15 cellular contexts compared by ENCODE assay signal in the genomic region with DNA sequence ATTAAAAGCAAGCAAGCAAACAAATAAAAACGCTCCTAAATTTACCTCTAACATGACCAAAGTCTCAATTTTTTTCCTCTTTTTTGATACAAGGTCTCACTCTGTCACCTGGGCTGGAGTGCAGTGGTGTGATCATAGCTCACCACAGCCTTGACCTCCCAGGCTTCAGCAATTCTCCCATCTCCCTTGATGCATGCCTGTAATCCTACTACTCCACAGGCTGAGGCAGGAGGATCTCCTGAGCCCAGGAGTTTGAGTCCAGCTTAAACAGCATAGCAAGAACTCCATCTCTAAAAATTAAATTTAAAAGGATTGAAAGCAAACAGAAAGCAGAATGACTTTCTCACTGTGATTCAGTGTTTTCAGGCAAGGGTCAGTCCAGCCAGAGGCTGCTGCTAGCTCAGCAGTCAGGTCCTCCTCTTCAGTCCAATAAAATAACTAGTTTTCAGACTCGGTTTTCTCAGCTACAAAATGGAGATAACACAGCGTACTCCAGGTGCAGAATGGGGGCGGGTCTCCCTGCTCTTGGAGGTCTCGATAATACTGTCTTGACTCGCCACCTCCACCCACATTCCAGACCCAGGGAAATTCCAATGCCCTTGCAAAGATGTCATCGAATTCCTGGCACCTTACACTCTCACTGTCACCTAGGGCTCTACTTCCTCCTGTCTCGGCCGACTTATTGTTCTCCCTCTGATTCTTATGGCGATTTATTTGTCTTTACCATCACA. TPM values are rescaled to one million over a fixed set of nuclear protein-coding genes. Genes with fewer than 3 reads are reported as not detected.
DNase-seq lines count a peak whose midpoint lies in the region; ATAC-seq and TF ChIP-seq lines count a peak whose summit lies in the region.
"Had no signal": no experiment of that assay in that cellular context is flagged by ENCODE, and none has a peak within 500 bp of the region (broad histone marks: within the 10 kb centered on the region; RNA-seq: fewer than 3 reads in every experiment).

No MANE protein-coding gene starts in this region.

- H3K36me3 ChIP-seq in HEK293 (ENCODE audit: control insufficient read depth in 2 of 2, insufficient read depth in 1 of 2, low read length in 2 of 2) = no peaks in the 10 kb centered on the region
- H3K36me3 ChIP-seq in iPS-20b (ENCODE audit: insufficient read depth, low read depth, low read length) = no peaks in the 10 kb centered on the region
- H3K36me3 ChIP-seq in CD8-positive, alpha-beta T cell (ENCODE audit: insufficient read depth, low read length) = no peaks in the 10 kb centered on the region

- intact Hi-C loops in CD8-positive, alpha-beta T cell (cut with DNase I, micrococcal nuclease) = no loop called here

- DNase-seq in WTC11 (ENCODE audit: low spot score) (peak; percentile 68), renal cortical epithelial cell (ENCODE audit: low read depth) (peak; percentile 69), NCI-H2196 treated with DMSO at 0.1 percent for 48 hours (lab: John Stamatoyannopoulos, UW; ENCODE audit: unreplicated experiment) (no peak), HEK293T (ENCODE audit: extremely low spot score) (no peak), NCI-H1105 (lab: John Stamatoyannopoulos, UW) (no peak)
- no peak for DNase-seq in CD8-positive, alpha-beta T cell
- DNase-seq: activated CD8-positive, alpha-beta memory T cell treated with anti-CD3 and anti-CD28 coated beads for 24 hours; CD4-positive, alpha-beta T cell; MV-4-11; NCI-H226; posterior cingulate gyrus had no signal

- peak; percentile 97 for ATAC-seq in WTC11
- no peak for ATAC-seq in CD8-positive, alpha-beta T cell
- ATAC-seq: activated naive CD4-positive, alpha-beta T cell treated with anti-CD3 and anti-CD28 coated beads, Interleukin-2, amount 50 U/mL, for 72 hours had no signal

- H3K4me3 Mint-ChIP-seq in WTC11 = no peak overlapping the region
- no peak overlapping the region for H3K4me3 Mint-ChIP-seq in CD8-positive, alpha-beta T cell
- H3K4me3 Mint-ChIP-seq: CD4-positive, alpha-beta T cell had no signal

- no peaks in the 10 kb centered on the region for H3K27me3 Mint-ChIP-seq in WTC11 (ENCODE audit: low read depth)
- H3K27me3 Mint-ChIP-seq in CD8-positive, alpha-beta T cell (ENCODE audit: low read depth) = peaks cover 2% of the 10 kb centered on the region
- H3K27me3 Mint-ChIP-seq: CD4-positive, alpha-beta T cell had no signal

- no peak overlapping the region; the same call in 1 of the 2 replicates for H3K27ac Mint-ChIP-seq in WTC11
- H3K27ac Mint-ChIP-seq in CD8-positive, alpha-beta T cell = no peak overlapping the region
- H3K27ac Mint-ChIP-seq: activated naive CD4-positive, alpha-beta T cell treated with anti-CD3 and anti-CD28 coated beads, Interleukin-2, amount 50 U/mL, for 72 hours; CD4-positive, alpha-beta T cell had no signal

- CTCF ChIA-PET in HEK293 (lab: Yijun Ruan, JAX) = no interaction called here
- CTCF ChIA-PET in WTC11 (lab: Charles Lee) = interaction anchor here (0.8 kb wide), 1 partner anchor 199 kb away, joined by 3 read pairs; no protein-coding TSS in a partner anchor
- CTCF ChIA-PET in HEK293T (lab: Yijun Ruan, JAX) = no interaction called here
- CTCF ChIA-PET in CD8-positive, alpha-beta T cell (lab: Charles Lee) = no interaction called here

- no peaks in the 10 kb centered on the region for H3K9me3 ChIP-seq in HEK293 (ENCODE audit: control insufficient read depth, insufficient read depth, low read depth, low read length)
- no peaks in the 10 kb centered on the region for H3K9me3 ChIP-seq in iPS-20b (ENCODE audit: insufficient read depth, low read depth, low read length)
- no peaks in the 10 kb centered on the region for H3K9me3 ChIP-seq in CD8-positive, alpha-beta T cell (ENCODE audit: low read length)

- no peaks in the 10 kb centered on the region for H3K36me3 Mint-ChIP-seq in WTC11
- no peaks in the 10 kb centered on the region for H3K36me3 Mint-ChIP-seq in CD8-positive, alpha-beta T cell
- H3K36me3 Mint-ChIP-seq: activated naive CD4-positive, alpha-beta T cell treated with anti-CD3 and anti-CD28 coated beads, Interleukin-2, amount 50 U/mL, for 72 hours had no signal

- TF ChIP-seq CTCF in HEK293 (tag by site-specific recombination; IDR thresholded peaks at IDR 0.05) (no peak), WTC11 (IDR thresholded peaks at IDR 0.05) (no peak)
- TF ChIP-seq CTCF in CD8-positive, alpha-beta T cell (IDR thresholded peaks at IDR 0.05) = no peak

- no peaks in the 10 kb centered on the region for H3K4me1 Mint-ChIP-seq in WTC11
- no peaks in the 10 kb centered on the region for H3K4me1 Mint-ChIP-seq in CD8-positive, alpha-beta T cell (ENCODE audit: low read depth)

- H3K4me3 ChIP-seq in HEK293 (ENCODE audit: low read depth, low read length) = no peak overlapping the region
- peak overlapping the region; percentile 36 for H3K4me3 ChIP-seq in iPS-20b (ENCODE audit: low read length)
- H3K4me3 ChIP-seq in CD8-positive, alpha-beta T cell (ENCODE audit: low read depth, low read length) = no peak overlapping the region
- H3K4me3 ChIP-seq: lung had no signal

- peaks cover 1% of the 10 kb centered on the region for H3K9me3 Mint-ChIP-seq in WTC11
- H3K9me3 Mint-ChIP-seq in CD8-positive, alpha-beta T cell = no peaks in the 10 kb centered on the region
- H3K9me3 Mint-ChIP-seq: activated naive CD4-positive, alpha-beta T cell treated with anti-CD3 and anti-CD28 coated beads, Interleukin-2, amount 50 U/mL, for 72 hours; CD4-positive, alpha-beta T cell had no signal

- peak overlapping the region; percentile 14; the same call in 1 of the 2 replicates for H3K9ac ChIP-seq in iPS-20b (ENCODE audit: low read depth, low read length)

- H3K27ac ChIP-seq in HEK293 (ENCODE audit: extremely low read depth, low read depth, low read length) = no peak overlapping the region
- no peak overlapping the region for H3K27ac ChIP-seq in iPS-20b (ENCODE audit: low read length)
- H3K27ac ChIP-seq in CD8-positive, alpha-beta T cell (ENCODE audit: low read depth, low read length) = no peak overlapping the region

- POLR2A ChIA-PET in HEK293 (lab: Yijun Ruan, JAX) = no interaction called here
- POLR2A ChIA-PET in WTC11 (lab: Charles Lee) = no interaction called here
- POLR2A ChIA-PET in HEK293T (lab: Yijun Ruan, JAX) = no interaction called here
- POLR2A ChIA-PET in CD8-positive, alpha-beta T cell (lab: Charles Lee) = no interaction called here

- no peaks in the 10 kb centered on the region for H3K27me3 ChIP-seq in iPS-20b (ENCODE audit: insufficient read depth, low read length)
- H3K27me3 ChIP-seq in CD8-positive, alpha-beta T cell (ENCODE audit: insufficient read depth, low read length) = no peaks in the 10 kb centered on the region

- no peaks in the 10 kb centered on the region for H3K4me1 ChIP-seq in HEK293 (ENCODE audit: control insufficient read depth, insufficient read depth, low read length)
- peaks cover 21% of the 10 kb centered on the region for H3K4me1 ChIP-seq in iPS-20b (ENCODE audit: insufficient read depth, low read length)
- H3K4me1 ChIP-seq in CD8-positive, alpha-beta T cell (ENCODE audit: insufficient read depth, low read length) = no peaks in the 10 kb centered on the region

TF ChIP-seq in HEK293, 187 proteins besides CTCF, POLR2A, EP300 and RAD21:
- TF ChIP-seq ZNF624 (tag by site-specific recombination; IDR thresholded peaks at IDR 0.05) = no peak
- TF ChIP-seq EGR2 (tag by site-specific recombination; IDR thresholded peaks at IDR 0.05; ENCODE audit: low read depth) = peak; percentile 24; the same call in 1 of the 2 replicates
TF ChIP-seq in HEK293: peak in this region for 1.

TF ChIP-seq in WTC11, 78 proteins besides CTCF, POLR2A, EP300 and RAD21 (continues in another document):
- no peak for TF ChIP-seq IRF1 (CRISPR knock-in tag; IDR thresholded peaks at IDR 0.05)
- TF ChIP-seq GTF2I (CRISPR knock-in tag; conservative IDR thresholded peaks at IDR 0.05) = no peak

TF ChIP-seq in HEK293T, 16 proteins besides CTCF, POLR2A, EP300 and RAD21:
- no peak for TF ChIP-seq L3MBTL2 (conservative IDR thresholded peaks at IDR 0.05)
- no peak for TF ChIP-seq NFRKB (IDR thresholded peaks at IDR 0.05)
- TF ChIP-seq BHLHE40 (IDR thresholded peaks at IDR 0.05; ENCODE audit: borderline replicate concordance) = no peak
- TF ChIP-seq HDGF (IDR thresholded peaks at IDR 0.05; ENCODE audit: borderline replicate concordance) = no peak
- TF ChIP-seq CTBP1 (IDR thresholded peaks at IDR 0.05; ENCODE audit: borderline replicate concordance) = no peak

RNA-seq across cellular contexts. Expression of gene MRTFB, which starts 20.7 kb away (rescaled TPM):
- total RNA-seq in WTC11 (2021) = 27.7 to 30.8 TPM (median 30.0 TPM) in 3 replicates
- total RNA-seq in renal cortical epithelial cell = 4.9 and 21.9 TPM in 2 replicates
- 10 to 100 TPM; 13.4 to 14.5 TPM for total RNA-seq in CD8-positive, alpha-beta T cell

Comparison
In these comparisons a context has a peak if more than half of its experiments do, and no peak if none do; other contexts are left out.
1. DNase-seq: peak in WTC11 (single experiment) and renal cortical epithelial cell (single experiment); none in NCI-H2196 treated with DMSO at 0.1 percent for 48 hours (single experiment), HEK293T (single experiment), CD8-positive, alpha-beta T cell (0 of 7) and NCI-H1105 (single experiment).